Comparison of ENCODE assay signal across 8 cellular contexts in genomic region chr13:50801087-50801931, GRCh38. TPM values are rescaled to one million over a fixed set of nuclear protein-coding genes. Genes with fewer than 3 reads are reported as not detected.
DNase-seq lines count a peak whose midpoint lies in the region; ATAC-seq and TF ChIP-seq lines count a peak whose summit lies in the region.

No MANE protein-coding gene starts in this region.

- no peaks in the 10 kb centered on the region for H3K27me3 ChIP-seq in colonic mucosa

- H3K9me3 Mint-ChIP-seq in activated CD4-positive, alpha-beta T cell treated with anti-CD3 and anti-CD28 coated beads for 36 hours (ENCODE audit: low read depth) = peaks cover 6% of the 10 kb centered on the region

- H3K4me3 Mint-ChIP-seq in activated CD4-positive, alpha-beta T cell treated with anti-CD3 and anti-CD28 coated beads for 36 hours = no peak overlapping the region

- ATAC-seq in GM18909 (IDR thresholded peaks at IDR 0.05; ENCODE audit: poor library complexity, unreplicated experiment) (peak; percentile 92), HG03196 (IDR thresholded peaks at IDR 0.05; ENCODE audit: unreplicated experiment) (peak; percentile 86), left lobe of liver (peak; percentile 99)
- ATAC-seq in activated CD4-positive, alpha-beta T cell treated with anti-CD3 and anti-CD28 coated beads for 36 hours = peak; percentile 96

- intact Hi-C loops in activated CD4-positive, alpha-beta T cell treated with anti-CD3 and anti-CD28 coated beads for 36 hours (cut with DNase I, micrococcal nuclease) = loop anchor here (1.0 to 10.0 kb wide), 9 partner anchors 111 to 825 kb away; no protein-coding TSS in a partner anchor
- intact Hi-C loops in colonic mucosa (cut with DNase I) = loop anchor here (5.0 to 10.0 kb wide), 2 partner anchors 113 to 824 kb away; no protein-coding TSS in a partner anchor

- H3K4me1 ChIP-seq in colonic mucosa = no peaks in the 10 kb centered on the region

- no peak overlapping the region for H3K27ac Mint-ChIP-seq in activated CD4-positive, alpha-beta T cell treated with anti-CD3 and anti-CD28 coated beads for 36 hours

- H3K27me3 Mint-ChIP-seq in activated CD4-positive, alpha-beta T cell treated with anti-CD3 and anti-CD28 coated beads for 36 hours = peaks cover 3% of the 10 kb centered on the region

- H3K4me3 ChIP-seq in colonic mucosa = no peak overlapping the region

- peaks cover 3% of the 10 kb centered on the region for H3K36me3 Mint-ChIP-seq in activated CD4-positive, alpha-beta T cell treated with anti-CD3 and anti-CD28 coated beads for 36 hours (ENCODE audit: low read depth)

- no peak overlapping the region for H3K9ac ChIP-seq in colonic mucosa (ENCODE audit: low read depth in 2 of 2, low read length in 2 of 2)

- no peaks in the 10 kb centered on the region for H3K36me3 ChIP-seq in colonic mucosa

- peaks cover 9% of the 10 kb centered on the region for H3K4me1 Mint-ChIP-seq in activated CD4-positive, alpha-beta T cell treated with anti-CD3 and anti-CD28 coated beads for 36 hours

- peak; percentile 63 for TF ChIP-seq CTCF in colonic mucosa (IDR thresholded peaks at IDR 0.05)

- POLR2A ChIA-PET in activated CD4-positive, alpha-beta T cell treated with anti-CD3 and anti-CD28 coated beads for 36 hours (lab: Charles Lee) = no interaction called here

- no peak overlapping the region for H3K27ac ChIP-seq in colonic mucosa

- CTCF ChIA-PET in activated CD4-positive, alpha-beta T cell treated with anti-CD3 and anti-CD28 coated beads for 36 hours (lab: Charles Lee) = interaction anchor here (0.6 to 1.7 kb wide), 23 partner anchors 8 to 918 kb away, joined by 3 to 11 read pairs (median 4); no protein-coding TSS in a partner anchor

- DNase-seq in AG20443 (ENCODE audit: low spot score) (peak; percentile 81), NCI-H2196 treated with DMSO at 0.1 percent for 48 hours (lab: John Stamatoyannopoulos, UW; ENCODE audit: unreplicated experiment) (peak; percentile 0), colonic mucosa (peak; percentile 72), left lobe of liver (ENCODE audit: low spot score) (peak; percentile 58)
- peak; percentile 78 for DNase-seq in activated CD4-positive, alpha-beta T cell treated with anti-CD3 and anti-CD28 coated beads for 36 hours
- peak; percentile 38 to 46 for DNase-seq in stimulated activated CD4-positive, alpha-beta T cell treated with anti-CD3 and anti-CD28 coated beads, Interleukin-4, amount 100 ng/mL, for 48 hours (ENCODE audit: low read depth in 2 of 2)

- no peaks in the 10 kb centered on the region for H3K9me3 ChIP-seq in colonic mucosa

RNA-seq across cellular contexts. Expression of gene DLEU7, which starts 42.2 kb away (rescaled TPM):
- total RNA-seq in activated CD4-positive, alpha-beta T cell treated with anti-CD3 and anti-CD28 coated beads for 36 hours = not detected
- total RNA-seq in colonic mucosa (under 1 TPM in 1 of 2 donors, not detected in 1; 0.11 TPM), left lobe of liver (0.10 TPM)

Comparison
In these comparisons a context has a peak if more than half of its experiments do, and no peak if none do; other contexts are left out.
1. DNase-seq: peak in every context shown above with its lines; median percentile 81 in AG20443; 78 in activated CD4-positive, alpha-beta T cell treated with anti-CD3 and anti-CD28 coated beads for 36 hours; 72 in colonic mucosa; 58 in left lobe of liver; 42 in stimulated activated CD4-positive, alpha-beta T cell treated with anti-CD3 and anti-CD28 coated beads, Interleukin-4, amount 100 ng/mL, for 48 hours; 0 in NCI-H2196 treated with DMSO at 0.1 percent for 48 hours.